ENCODE assay signal across 1 cellular context in the genomic region with DNA sequence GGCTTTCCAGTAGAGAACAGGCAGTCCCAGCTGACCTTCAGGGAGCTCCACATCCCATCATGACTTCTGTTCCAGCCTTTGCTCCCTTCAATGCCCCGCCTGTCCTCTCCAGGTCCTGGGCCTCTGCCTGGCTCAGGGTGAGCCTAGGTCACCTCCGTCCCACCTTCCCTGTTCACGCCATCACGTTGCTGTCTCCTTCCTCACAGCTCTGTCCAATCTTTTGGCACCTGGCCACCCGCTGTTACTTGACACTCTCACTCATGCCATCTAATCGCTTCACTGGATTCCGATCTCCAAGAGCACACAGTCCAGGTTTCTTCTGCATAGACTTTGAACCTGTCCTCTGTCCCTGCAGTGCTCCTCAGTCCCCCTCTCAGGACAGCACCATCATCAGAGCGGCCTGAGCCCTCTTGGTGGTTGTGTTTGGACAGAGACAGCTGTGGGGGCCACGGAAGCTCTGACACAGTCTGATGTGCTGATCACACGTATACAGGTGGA.
TF ChIP-seq lines count a peak whose summit lies in the region.

No MANE protein-coding gene starts in this region.

TF ChIP-seq in HepG2, 621 proteins besides CTCF, POLR2A, EP300 and RAD21 (continued from another document):
- TF ChIP-seq USF2 (IDR thresholded peaks at IDR 0.05; ENCODE audit: low read depth, low read length) = 0 out of 2 replicates have a peak, but pooled peaks have one; percentile 17
- TF ChIP-seq USF2 (CRISPR knock-in tag; IDR thresholded peaks at IDR 0.05; ENCODE audit: borderline replicate concordance) = no peak
- TF ChIP-seq ZNF33B (CRISPR knock-in tag; IDR thresholded peaks at IDR 0.05) = no peak
- peak; percentile 90 for TF ChIP-seq ZNF121 (CRISPR knock-in tag; IDR thresholded peaks at IDR 0.05)
- TF ChIP-seq NRL (CRISPR knock-in tag; IDR thresholded peaks at IDR 0.05; ENCODE audit: borderline replicate concordance) = peak; percentile 69; the same call in 1 of the 2 replicates
- peak; percentile 86 for TF ChIP-seq RARA (CRISPR knock-in tag; IDR thresholded peaks at IDR 0.05)
- TF ChIP-seq RCOR2 (CRISPR knock-in tag; IDR thresholded peaks at IDR 0.05) = peak; percentile 72; the same call in 1 of the 2 replicates
- peak; percentile 60; the same call in 1 of the 2 replicates for TF ChIP-seq ZBTB43 (CRISPR knock-in tag; conservative IDR thresholded peaks at IDR 0.05)
- no peak for TF ChIP-seq ZMAT3 (CRISPR knock-in tag; conservative IDR thresholded peaks at IDR 0.05)
- TF ChIP-seq, protein P1, sequence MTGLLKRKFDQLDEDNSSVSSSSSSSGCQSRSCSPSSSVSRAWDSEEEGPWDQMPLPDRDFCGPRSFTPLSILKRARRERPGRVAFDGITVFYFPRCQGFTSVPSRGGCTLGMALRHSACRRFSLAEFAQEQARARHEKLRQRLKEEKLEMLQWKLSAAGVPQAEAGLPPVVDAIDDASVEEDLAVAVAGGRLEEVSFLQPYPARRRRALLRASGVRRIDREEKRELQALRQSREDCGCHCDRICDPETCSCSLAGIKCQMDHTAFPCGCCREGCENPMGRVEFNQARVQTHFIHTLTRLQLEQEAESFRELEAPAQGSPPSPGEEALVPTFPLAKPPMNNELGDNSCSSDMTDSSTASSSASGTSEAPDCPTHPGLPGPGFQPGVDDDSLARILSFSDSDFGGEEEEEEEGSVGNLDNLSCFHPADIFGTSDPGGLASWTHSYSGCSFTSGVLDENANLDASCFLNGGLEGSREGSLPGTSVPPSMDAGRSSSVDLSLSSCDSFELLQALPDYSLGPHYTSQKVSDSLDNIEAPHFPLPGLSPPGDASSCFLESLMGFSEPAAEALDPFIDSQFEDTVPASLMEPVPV (CRISPR knock-in tag; IDR thresholded peaks at IDR 0.05) = no peak
- peak; percentile 45; the same call in 1 of the 2 replicates for TF ChIP-seq BRCA1 (CRISPR knock-in tag; IDR thresholded peaks at IDR 0.05)
- TF ChIP-seq CHCHD3 (CRISPR knock-in tag; IDR thresholded peaks at IDR 0.05) = no peak
- peak; percentile 18; the same call in 1 of the 2 replicates for TF ChIP-seq STAG1 (CRISPR knock-in tag; IDR thresholded peaks at IDR 0.05)
- no peak; the same call in 1 of the 2 replicates for TF ChIP-seq TOE1 (CRISPR knock-in tag; IDR thresholded peaks at IDR 0.05)
- no peak for TF ChIP-seq ZFP90 (CRISPR knock-in tag; IDR thresholded peaks at IDR 0.05; ENCODE audit: borderline replicate concordance)
- 0 out of 2 replicates have a peak, but pooled peaks have one; percentile 58 for TF ChIP-seq HOXA7 (CRISPR knock-in tag; IDR thresholded peaks at IDR 0.05)
- TF ChIP-seq, protein P2, sequence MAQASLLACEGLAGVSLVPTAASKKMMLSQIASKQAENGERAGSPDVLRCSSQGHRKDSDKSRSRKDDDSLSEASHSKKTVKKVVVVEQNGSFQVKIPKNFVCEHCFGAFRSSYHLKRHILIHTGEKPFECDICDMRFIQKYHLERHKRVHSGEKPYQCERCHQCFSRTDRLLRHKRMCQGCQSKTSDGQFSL (CRISPR knock-in tag; IDR thresholded peaks at IDR 0.05) = peak; percentile 40; the same call in 1 of the 2 replicates
